In genomic region chr16:67571981-67572431, GRCh38 we compare ENCODE assay signal across 15 cellular contexts. TPM values are rescaled to one million over a fixed set of nuclear protein-coding genes. Genes with fewer than 3 reads are reported as not detected.
DNase-seq lines count a peak whose midpoint lies in the region; ATAC-seq and TF ChIP-seq lines count a peak whose summit lies in the region.
"Had no signal": no experiment of that assay in that cellular context is flagged by ENCODE, and none has a peak within 500 bp of the region (broad histone marks: within the 10 kb centered on the region; RNA-seq: fewer than 3 reads in every experiment).

No MANE protein-coding gene starts in this region.

- 60 to 78% methylated on average over 4 of the region's 4 CpGs for WGBS in lower leg skin, 2 donors

- POLR2A ChIA-PET in activated CD8-positive, alpha-beta T cell treated with anti-CD3 and anti-CD28 coated beads for 36 hours (lab: Charles Lee), result interaction anchor here (0.7 to 1.4 kb wide), 3 partner anchors 8 to 13 kb away, joined by 3 to 4 read pairs (median 3); no protein-coding TSS in a partner anchor

- H3K4me1 Mint-ChIP-seq in activated naive CD4-positive, alpha-beta T cell treated with anti-CD3 and anti-CD28 coated beads, Interleukin-2, amount 50 U/mL, for 24 hours, result peaks cover 29% of the 10 kb centered on the region
- peaks cover 22% of the 10 kb centered on the region for H3K4me1 Mint-ChIP-seq in activated naive CD4-positive, alpha-beta T cell treated with anti-CD3 and anti-CD28 coated beads for 36 hours (ENCODE audit: low read depth)
- peaks cover 21% of the 10 kb centered on the region for H3K4me1 Mint-ChIP-seq in activated CD8-positive, alpha-beta T cell treated with anti-CD3 and anti-CD28 coated beads for 36 hours (ENCODE audit: low read depth)
- peaks cover 25% of the 10 kb centered on the region for H3K4me1 Mint-ChIP-seq in activated T-cell treated with anti-CD3 and anti-CD28 coated beads, Interleukin-2, amount 50 U/mL, for 24 hours (ENCODE audit: low read depth)

- peak overlapping the region; percentile 72 for H3K27ac Mint-ChIP-seq in activated naive CD4-positive, alpha-beta T cell treated with anti-CD3 and anti-CD28 coated beads, Interleukin-2, amount 50 U/mL, for 24 hours
- no peak overlapping the region for H3K27ac Mint-ChIP-seq in activated naive CD4-positive, alpha-beta T cell treated with anti-CD3 and anti-CD28 coated beads for 36 hours
- peak overlapping the region; percentile 13 for H3K27ac Mint-ChIP-seq in activated CD8-positive, alpha-beta T cell treated with anti-CD3 and anti-CD28 coated beads for 36 hours
- H3K27ac Mint-ChIP-seq in activated T-cell treated with anti-CD3 and anti-CD28 coated beads, Interleukin-2, amount 50 U/mL, for 24 hours, result no peak overlapping the region

- H3K9me3 Mint-ChIP-seq in activated naive CD4-positive, alpha-beta T cell treated with anti-CD3 and anti-CD28 coated beads, Interleukin-2, amount 50 U/mL, for 24 hours, result no peaks in the 10 kb centered on the region
- H3K9me3 Mint-ChIP-seq in activated naive CD4-positive, alpha-beta T cell treated with anti-CD3 and anti-CD28 coated beads for 36 hours, result no peaks in the 10 kb centered on the region
- no peaks in the 10 kb centered on the region for H3K9me3 Mint-ChIP-seq in activated CD8-positive, alpha-beta T cell treated with anti-CD3 and anti-CD28 coated beads for 36 hours
- H3K9me3 Mint-ChIP-seq in activated T-cell treated with anti-CD3 and anti-CD28 coated beads, Interleukin-2, amount 50 U/mL, for 24 hours, result no peaks in the 10 kb centered on the region
- H3K9me3 Mint-ChIP-seq: activated T-cell treated with anti-CD3 and anti-CD28 coated beads, Interleukin-2, amount 50 U/mL, for 4 hours had no signal

- H3K36me3 Mint-ChIP-seq in activated naive CD4-positive, alpha-beta T cell treated with anti-CD3 and anti-CD28 coated beads, Interleukin-2, amount 50 U/mL, for 24 hours, result peaks cover 6% of the 10 kb centered on the region
- H3K36me3 Mint-ChIP-seq in activated naive CD4-positive, alpha-beta T cell treated with anti-CD3 and anti-CD28 coated beads for 36 hours (ENCODE audit: low read depth), result peaks cover 22% of the 10 kb centered on the region
- peaks cover 24% of the 10 kb centered on the region for H3K36me3 Mint-ChIP-seq in activated CD8-positive, alpha-beta T cell treated with anti-CD3 and anti-CD28 coated beads for 36 hours (ENCODE audit: low read depth)
- H3K36me3 Mint-ChIP-seq in activated T-cell treated with anti-CD3 and anti-CD28 coated beads, Interleukin-2, amount 50 U/mL, for 24 hours (ENCODE audit: low read depth), result peaks cover 61% of the 10 kb centered on the region

- no peaks in the 10 kb centered on the region for H3K27me3 ChIP-seq in upper lobe of right lung
- H3K27me3 ChIP-seq: hepatocyte had no signal

- no peak for TF ChIP-seq CTCF in activated CD8-positive, alpha-beta T cell treated with anti-CD3 and anti-CD28 coated beads for 36 hours (IDR thresholded peaks at IDR 0.05)
- TF ChIP-seq CTCF in fibroblast of pulmonary artery (IDR thresholded peaks at IDR 0.05; ENCODE audit: low read length, missing control alignments) (no peak), upper lobe of right lung (IDR thresholded peaks at IDR 0.05) (no peak), lower leg skin (IDR thresholded peaks at IDR 0.05) (no peak)

- no peaks in the 10 kb centered on the region for H3K27me3 Mint-ChIP-seq in activated naive CD4-positive, alpha-beta T cell treated with anti-CD3 and anti-CD28 coated beads, Interleukin-2, amount 50 U/mL, for 24 hours
- no peaks in the 10 kb centered on the region for H3K27me3 Mint-ChIP-seq in activated naive CD4-positive, alpha-beta T cell treated with anti-CD3 and anti-CD28 coated beads for 36 hours (ENCODE audit: low read depth)
- no peaks in the 10 kb centered on the region for H3K27me3 Mint-ChIP-seq in activated CD8-positive, alpha-beta T cell treated with anti-CD3 and anti-CD28 coated beads for 36 hours
- no peaks in the 10 kb centered on the region for H3K27me3 Mint-ChIP-seq in activated T-cell treated with anti-CD3 and anti-CD28 coated beads, Interleukin-2, amount 50 U/mL, for 24 hours

- ATAC-seq in activated CD8-positive, alpha-beta T cell treated with anti-CD3 and anti-CD28 coated beads for 36 hours, result no peak
- ATAC-seq in upper lobe of right lung (peak; percentile 14), HG03520 (IDR thresholded peaks at IDR 0.05; ENCODE audit: unreplicated experiment) (no peak)
- ATAC-seq: activated T-cell treated with anti-CD3 and anti-CD28 coated beads, Interleukin-2, amount 50 U/mL, for 4 hours had no signal

- H3K9me3 ChIP-seq in upper lobe of right lung, result no peaks in the 10 kb centered on the region

- H3K4me3 ChIP-seq in fibroblast of pulmonary artery (replicated peaks; ENCODE audit: low read depth, low read length) (no peak overlapping the region), upper lobe of right lung (no peak overlapping the region), lower leg skin (ENCODE audit: low read depth, poor library complexity, severe bottlenecking) (no peak overlapping the region)
- H3K4me3 ChIP-seq: hepatocyte had no signal

- intact Hi-C loops in activated naive CD4-positive, alpha-beta T cell treated with anti-CD3 and anti-CD28 coated beads for 36 hours (cut with micrococcal nuclease), result no loop called here
- intact Hi-C loops in activated CD8-positive, alpha-beta T cell treated with anti-CD3 and anti-CD28 coated beads for 36 hours (cut with micrococcal nuclease), result no loop called here
- intact Hi-C loops in upper lobe of right lung (cut with DNase I), result no loop called here
- intact Hi-C loops in lower leg skin (cut with DNase I; ENCODE audit: low total_unique reads), result no loop called here

- TF ChIP-seq POLR2A in lower leg skin (IDR thresholded peaks at IDR 0.05), result no peak

- H3K4me1 ChIP-seq in upper lobe of right lung, result no peaks in the 10 kb centered on the region

- DNase-seq in activated naive CD4-positive, alpha-beta T cell treated with anti-CD3 and anti-CD28 coated beads for 36 hours, result no peak
- DNase-seq in activated CD8-positive, alpha-beta T cell treated with anti-CD3 and anti-CD28 coated beads for 36 hours, result no peak
- DNase-seq in fibroblast of pulmonary artery (ENCODE audit: low read depth) (peak; percentile 71), upper lobe of right lung (no peak), lower leg skin (ENCODE audit: low spot score in 2 of 2) (no peak)
- DNase-seq in activated T-cell treated with anti-CD3 and anti-CD28 coated beads, Interleukin-2, amount 50 U/mL, for 24 hours, result no peak
- DNase-seq: 8988T; activated CD4-positive, alpha-beta T cell treated with anti-CD3 and anti-CD28 coated beads for 48 hours; activated T-cell treated with anti-CD3 and anti-CD28 coated beads, Interleukin-2, amount 50 U/mL, for 4 hours; GF-D8; NCI-H2029 treated with DMSO at 0.1 percent for 48 hours; T-helper 9 cell had no signal

- H3K27ac ChIP-seq in upper lobe of right lung, result no peak overlapping the region
- H3K27ac ChIP-seq: hepatocyte had no signal

- peaks cover 24% of the 10 kb centered on the region for H3K36me3 ChIP-seq in upper lobe of right lung

- H3K4me3 Mint-ChIP-seq in activated naive CD4-positive, alpha-beta T cell treated with anti-CD3 and anti-CD28 coated beads, Interleukin-2, amount 50 U/mL, for 24 hours, result no peak overlapping the region
- no peak overlapping the region for H3K4me3 Mint-ChIP-seq in activated naive CD4-positive, alpha-beta T cell treated with anti-CD3 and anti-CD28 coated beads for 36 hours
- no peak overlapping the region for H3K4me3 Mint-ChIP-seq in activated CD8-positive, alpha-beta T cell treated with anti-CD3 and anti-CD28 coated beads for 36 hours
- no peak overlapping the region for H3K4me3 Mint-ChIP-seq in activated T-cell treated with anti-CD3 and anti-CD28 coated beads, Interleukin-2, amount 50 U/mL, for 24 hours
- H3K4me3 Mint-ChIP-seq: activated T-cell treated with anti-CD3 and anti-CD28 coated beads, Interleukin-2, amount 50 U/mL, for 4 hours had no signal

- CTCF ChIA-PET in activated naive CD4-positive, alpha-beta T cell treated with anti-CD3 and anti-CD28 coated beads for 36 hours (lab: Charles Lee), result interaction anchor here (0.9 to 1.8 kb wide), 5 partner anchors 9 to 73 kb away, joined by 3 to 6 read pairs (median 3); partner anchors contain the start of gene CARMIL2
- CTCF ChIA-PET in activated CD8-positive, alpha-beta T cell treated with anti-CD3 and anti-CD28 coated beads for 36 hours (lab: Charles Lee), result interaction anchor here (0.8 to 2.9 kb wide), 7 partner anchors 10 to 96 kb away, joined by 3 to 14 read pairs (median 5); partner anchors contain the start of genes CARMIL2 and CTCF

RNA-seq across cellular contexts. Expression of gene CTCF, which starts 9.7 kb away (rescaled TPM):
- 10 to 100 TPM; 51.2 to 52.3 TPM for total RNA-seq in activated naive CD4-positive, alpha-beta T cell treated with anti-CD3 and anti-CD28 coated beads for 36 hours
- total RNA-seq in activated CD8-positive, alpha-beta T cell treated with anti-CD3 and anti-CD28 coated beads for 36 hours, result 10 to 100 TPM; 47.4 to 50.6 TPM
- total RNA-seq in upper lobe of right lung, result 36.0 TPM
- 10 to 100 TPM; 41.0 to 49.9 (median 44.2) TPM for total RNA-seq in lower leg skin

RNA-seq across cellular contexts. Expression of gene RIPOR1, which starts 43.4 kb away (rescaled TPM):
- 10 to 100 TPM; 34.2 to 41.9 TPM for total RNA-seq in activated naive CD4-positive, alpha-beta T cell treated with anti-CD3 and anti-CD28 coated beads for 36 hours
- 10 to 100 TPM; 15.7 to 20.0 TPM for total RNA-seq in activated CD8-positive, alpha-beta T cell treated with anti-CD3 and anti-CD28 coated beads for 36 hours
- total RNA-seq in upper lobe of right lung (133 TPM), lower leg skin (10 to 100 TPM; 19.3 to 28.6 (median 23.6) TPM)

Comparison
In these comparisons a context has a peak if more than half of its experiments do, and no peak if none do; other contexts are left out.
1. H3K27ac Mint-ChIP-seq: peak in activated naive CD4-positive, alpha-beta T cell treated with anti-CD3 and anti-CD28 coated beads, Interleukin-2, amount 50 U/mL, for 24 hours (single experiment) and activated CD8-positive, alpha-beta T cell treated with anti-CD3 and anti-CD28 coated beads for 36 hours (single experiment); none in activated naive CD4-positive, alpha-beta T cell treated with anti-CD3 and anti-CD28 coated beads for 36 hours (single experiment) and activated T-cell treated with anti-CD3 and anti-CD28 coated beads, Interleukin-2, amount 50 U/mL, for 24 hours (single experiment).